In genomic region chr12:31479516-31480210, GRCh38 we compare ENCODE assay signal across 23 cellular contexts.
DNase-seq lines count a peak whose midpoint lies in the region; ATAC-seq, FAIRE-seq and TF ChIP-seq lines count a peak whose summit lies in the region.
"Had no signal": no experiment of that assay in that cellular context is flagged by ENCODE, and none has a peak within 500 bp of the region (broad histone marks: within the 10 kb centered on the region; RNA-seq: fewer than 3 reads in every experiment).

No MANE protein-coding gene starts in this region.

- H4K20me1 ChIP-seq in HepG2 (ENCODE audit: insufficient read depth, low read length) (no peaks in the 10 kb centered on the region), GM23248 (ENCODE audit: insufficient read depth) (no peaks in the 10 kb centered on the region), PC-9 (ENCODE audit: insufficient read depth) (no peaks in the 10 kb centered on the region)

- H3K4me2 ChIP-seq in HepG2 (ENCODE audit: low read depth, low read length) (no peak overlapping the region), GM23248 (ENCODE audit: unreplicated experiment) (no peak overlapping the region), PC-9 (no peak overlapping the region)

- H3K4me3 ChIP-seq in HepG2 (replicated peaks in 1 of 3; ENCODE audit: insufficient read depth in 1 of 3, low read depth in 2 of 3, low read length in 3 of 3) (no peak overlapping the region), right lobe of liver (no peak overlapping the region), GM23248 (no peak overlapping the region), PC-9 (no peak overlapping the region)
- H3K4me3 ChIP-seq: lung, uterus had no signal

- ATAC-seq in HepG2 = no peak
- ATAC-seq in right lobe of liver = no peak
- ATAC-seq in HG03103 (IDR thresholded peaks at IDR 0.05; ENCODE audit: low read depth, unreplicated experiment) = peak; percentile 43
- ATAC-seq in activated B cell treated with CpG ODN at 0.5 μM for 24 hours (ENCODE audit: low read depth) = peak; percentile 68
- no peak for ATAC-seq in activated T-cell treated with anti-CD3 and anti-CD28 coated beads, Interleukin-2, amount 50 U/mL, for 4 hours

- no peak for TF ChIP-seq RAD21 in HepG2 (CRISPR knock-in tag; IDR thresholded peaks at IDR 0.05)

- WGBS in HepG2 (ENCODE audit: low lambda C conversion rate) = 97% methylated on average over 5 of the region's 5 CpGs
- WGBS in right lobe of liver (ENCODE audit: insufficient coverage, low coverage, low lambda C conversion rate, missing lambda C conversion rate) = 75% methylated on average over 5 of the region's 5 CpGs
- 78 to 81% methylated on average over 5 of the region's 5 CpGs for WGBS in GM23248 (ENCODE audit: low coverage in 1 of 2, low lambda C conversion rate in 2 of 2, missing lambda C conversion rate in 2 of 2), 2 experiments

- in situ Hi-C loops in HepG2 (cut with HindIII; ENCODE audit: extremely low pct_ligation_motif_present, low pct_unique_long_range_greater_than_20kb) = no loop called here
- in situ Hi-C loops in GM23248 (cut with MboI) = no loop called here

- H3F3A ChIP-seq in GM23248 (ENCODE audit: insufficient read depth) = 0 out of 2 replicates have a peak, but pooled peaks cover 7% of the 10 kb centered on the region
- H3F3A ChIP-seq in PC-9 (ENCODE audit: insufficient read depth, low read depth) = no peaks in the 10 kb centered on the region

- intact Hi-C loops in HepG2 (cut with micrococcal nuclease; ENCODE audit: unreplicated experiment) = no loop called here
- intact Hi-C loops in right lobe of liver (cut with DNase I) = no loop called here
- intact Hi-C loops in activated B cell treated with CpG ODN at 0.5 μM for 24 hours (cut with micrococcal nuclease) = loop anchor here (2.0 to 5.0 kb wide), 3 partner anchors 15 to 158 kb away; no protein-coding TSS in a partner anchor
- intact Hi-C loops in PC-9 (cut with micrococcal nuclease; ENCODE audit: unreplicated experiment) = no loop called here

- peaks cover 2% of the 10 kb centered on the region for H3K9me3 Mint-ChIP-seq in activated B cell treated with CpG ODN at 0.5 μM for 24 hours
- no peaks in the 10 kb centered on the region for H3K9me3 Mint-ChIP-seq in activated T-cell treated with anti-CD3 and anti-CD28 coated beads, Interleukin-2, amount 50 U/mL, for 4 hours
- H3K9me3 Mint-ChIP-seq: activated naive CD4-positive, alpha-beta T cell treated with anti-CD3 and anti-CD28 coated beads, Interleukin-2, amount 50 U/mL, for 24 hours; central memory CD8-positive, alpha-beta T cell had no signal

- no peak for TF ChIP-seq POLR2A in HepG2 (IDR thresholded peaks at IDR 0.05; ENCODE audit: insufficient read depth in 1 of 2, low read depth in 2 of 2, low read length in 2 of 2)
- TF ChIP-seq POLR2A in right lobe of liver (IDR thresholded peaks at IDR 0.05) = no peak

- no peak for FAIRE-seq in HepG2 (lab: Jason Lieb, UNC)
- FAIRE-seq: D721Med, kidney had no signal

- H3K27ac ChIP-seq in HepG2 (ENCODE audit: extremely low read length, insufficient read depth, low read length) (no peak overlapping the region), right lobe of liver (peak overlapping the region in 1 of 3 donors; percentile 29), GM23248 (no peak overlapping the region), PC-9 (no peak overlapping the region)
- H3K27ac ChIP-seq: C4-2B, RWPE1, uterus had no signal

- no peak overlapping the region for H3K9ac ChIP-seq in HepG2 (ENCODE audit: insufficient read depth, low read depth, low read length)
- H3K9ac ChIP-seq in GM23248 = no peak overlapping the region

- H3K79me2 ChIP-seq in HepG2 (ENCODE audit: insufficient read depth, low read length) (no peaks in the 10 kb centered on the region), GM23248 (ENCODE audit: insufficient read depth) (0 out of 2 replicates have a peak, but pooled peaks cover 16% of the 10 kb centered on the region), PC-9 (ENCODE audit: low read depth) (no peaks in the 10 kb centered on the region)

- H3K36me3 ChIP-seq in HepG2 (replicated peaks in 1 of 2; ENCODE audit: control insufficient read depth in 1 of 2, insufficient read depth in 2 of 2, low read length in 2 of 2) (peaks cover 4 to 11% of the 10 kb centered on the region in 2 experiments; a peak in 3 of 5 replicates), right lobe of liver (no peaks in the 10 kb centered on the region), GM23248 (ENCODE audit: low read depth) (no peaks in the 10 kb centered on the region; the same call in 1 of the 2 replicates), PC-9 (ENCODE audit: low read depth) (no peaks in the 10 kb centered on the region)
- H3K36me3 ChIP-seq: uterus had no signal

- peak overlapping the region; percentile 21 for H3K27ac Mint-ChIP-seq in activated B cell treated with CpG ODN at 0.5 μM for 24 hours
- H3K27ac Mint-ChIP-seq: activated naive CD4-positive, alpha-beta T cell treated with anti-CD3 and anti-CD28 coated beads, Interleukin-2, amount 50 U/mL, for 24 hours had no signal

- H3K4me1 ChIP-seq in HepG2 (ENCODE audit: insufficient read depth, low read length) = peaks cover 40% of the 10 kb centered on the region
- H3K4me1 ChIP-seq in right lobe of liver = peaks cover 0 to 37% (median 17%) of the 10 kb centered on the region in 4 donors
- H3K4me1 ChIP-seq in GM23248 (ENCODE audit: insufficient read depth) = no peaks in the 10 kb centered on the region
- no peaks in the 10 kb centered on the region for H3K4me1 ChIP-seq in PC-9 (replicated peaks; ENCODE audit: insufficient read depth)
- H3K4me1 ChIP-seq: uterus had no signal

- BruUV-seq in HepG2 (replicated peaks; lab: Mats Ljungman, UMichigan) = TSS peak; percentile 37
- BruUV-seq in PC-9 (replicated peaks; lab: Mats Ljungman, UMichigan) = no TSS peak

- H3K9me3 ChIP-seq in HepG2 (ENCODE audit: low read length) (no peaks in the 10 kb centered on the region), right lobe of liver (no peaks in the 10 kb centered on the region), GM23248 (ENCODE audit: low read depth) (no peaks in the 10 kb centered on the region), PC-9 (ENCODE audit: insufficient read depth, low read depth) (no peaks in the 10 kb centered on the region)
- H3K9me3 ChIP-seq: uterus had no signal

- H3K36me3 Mint-ChIP-seq in activated B cell treated with CpG ODN at 0.5 μM for 24 hours (ENCODE audit: low read depth) = peaks cover 59% of the 10 kb centered on the region
- H3K36me3 Mint-ChIP-seq in activated T-cell treated with anti-CD3 and anti-CD28 coated beads, Interleukin-2, amount 50 U/mL, for 4 hours (ENCODE audit: insufficient read depth) = no peaks in the 10 kb centered on the region
- H3K36me3 Mint-ChIP-seq: activated naive CD4-positive, alpha-beta T cell treated with anti-CD3 and anti-CD28 coated beads, Interleukin-2, amount 50 U/mL, for 24 hours had no signal

- DNase-seq in HepG2 (ENCODE audit: low spot score) = no peak
- no peak for DNase-seq in right lobe of liver
- no peak for DNase-seq in activated B cell treated with CpG ODN at 0.5 μM for 24 hours
- DNase-seq in GM23248 = no peak
- no peak for DNase-seq in PC-9
- DNase-seq in activated T-cell treated with anti-CD3 and anti-CD28 coated beads, Interleukin-2, amount 50 U/mL, for 4 hours = no peak
- DNase-seq in activated CD4-positive, alpha-beta T cell treated with anti-CD3 and anti-CD28 coated beads, Interleukin-2, amount 50 U/mL, for 4 hours = no peak
- DNase-seq: activated CD4-positive, alpha-beta T cell treated with anti-CD3 and anti-CD28 coated beads for 1 hour; aorta; erythroblast; foreskin melanocyte; kidney; MM.1S; NCI-H187; NCI-H226; uterus had no signal

- H3K27me3 Mint-ChIP-seq in activated B cell treated with CpG ODN at 0.5 μM for 24 hours = no peaks in the 10 kb centered on the region
- peaks cover 6% of the 10 kb centered on the region for H3K27me3 Mint-ChIP-seq in activated T-cell treated with anti-CD3 and anti-CD28 coated beads, Interleukin-2, amount 50 U/mL, for 4 hours (ENCODE audit: low read depth)
- H3K27me3 Mint-ChIP-seq: activated naive CD4-positive, alpha-beta T cell treated with anti-CD3 and anti-CD28 coated beads, Interleukin-2, amount 50 U/mL, for 24 hours had no signal

- CTCF ChIA-PET in HepG2 (lab: Yijun Ruan, JAX; ENCODE audit: low intra/inter-chr PET ratio, low total read pairs) = no interaction called here
- CTCF ChIA-PET in activated B cell treated with CpG ODN at 0.5 μM for 24 hours (lab: Charles Lee) = no interaction called here
- CTCF ChIA-PET in PC-9 (lab: Charles Lee) = no interaction called here

- no peak for TF ChIP-seq CTCF in HepG2 (CRISPR knock-in tag; IDR thresholded peaks at IDR 0.05)
- no peak for TF ChIP-seq CTCF in right lobe of liver (IDR thresholded peaks at IDR 0.05)
- no peak for TF ChIP-seq CTCF in activated B cell treated with CpG ODN at 0.5 μM for 24 hours (IDR thresholded peaks at IDR 0.05)
- TF ChIP-seq CTCF in PC-9 (conservative IDR thresholded peaks at IDR 0.05) = no peak

- no peak overlapping the region for H3K4me3 Mint-ChIP-seq in activated B cell treated with CpG ODN at 0.5 μM for 24 hours
- H3K4me3 Mint-ChIP-seq in activated T-cell treated with anti-CD3 and anti-CD28 coated beads, Interleukin-2, amount 50 U/mL, for 4 hours = no peak overlapping the region
- H3K4me3 Mint-ChIP-seq: activated naive CD4-positive, alpha-beta T cell treated with anti-CD3 and anti-CD28 coated beads, Interleukin-2, amount 50 U/mL, for 24 hours; central memory CD8-positive, alpha-beta T cell had no signal

- peaks cover 68% of the 10 kb centered on the region for H3K4me1 Mint-ChIP-seq in activated B cell treated with CpG ODN at 0.5 μM for 24 hours
- H3K4me1 Mint-ChIP-seq in activated T-cell treated with anti-CD3 and anti-CD28 coated beads, Interleukin-2, amount 50 U/mL, for 4 hours (ENCODE audit: low read depth) = no peaks in the 10 kb centered on the region
- H3K4me1 Mint-ChIP-seq: activated naive CD4-positive, alpha-beta T cell treated with anti-CD3 and anti-CD28 coated beads, Interleukin-2, amount 50 U/mL, for 24 hours; central memory CD8-positive, alpha-beta T cell had no signal

- H3K9me2 ChIP-seq in GM23248 (ENCODE audit: insufficient read depth) (no peaks in the 10 kb centered on the region), PC-9 (ENCODE audit: insufficient read depth) (no peaks in the 10 kb centered on the region)

- POLR2A ChIA-PET in HepG2 (lab: Yijun Ruan, JAX) = no interaction called here
- POLR2A ChIA-PET in activated B cell treated with CpG ODN at 0.5 μM for 24 hours (lab: Charles Lee) = no interaction called here
- POLR2A ChIA-PET in PC-9 (lab: Charles Lee; ENCODE audit: unreplicated experiment) = interaction anchor here (0.6 kb wide), 1 partner anchor 71 kb away, joined by 10 read pairs; no protein-coding TSS in a partner anchor

- TF ChIP-seq EP300 in HepG2 (IDR thresholded peaks at IDR 0.05; ENCODE audit: low read depth in 2 of 2, low read length in 2 of 2) (no peak), HepG2 (CRISPR knock-in tag; IDR thresholded peaks at IDR 0.05; ENCODE audit: borderline replicate concordance) (no peak)

- no peak overlapping the region for H2AFZ ChIP-seq in HepG2 (ENCODE audit: low read length)
- H2AFZ ChIP-seq in GM23248 = no peak overlapping the region
- no peak overlapping the region for H2AFZ ChIP-seq in PC-9

- H3K27me3 ChIP-seq in HepG2 (ENCODE audit: control insufficient read depth in 1 of 2, insufficient read depth in 2 of 2, low read length in 2 of 2) = no peaks in the 10 kb centered on the region
- H3K27me3 ChIP-seq in right lobe of liver = no peaks in the 10 kb centered on the region
- H3K27me3 ChIP-seq in GM23248 (replicated peaks; ENCODE audit: insufficient read depth) = no peaks in the 10 kb centered on the region
- no peaks in the 10 kb centered on the region for H3K27me3 ChIP-seq in PC-9 (ENCODE audit: insufficient read depth, low read depth)
- H3K27me3 ChIP-seq: uterus had no signal

Comparison
In these comparisons a context has a peak if more than half of its experiments do, and no peak if none do; other contexts are left out.
1. ATAC-seq: peak in HG03103 (single experiment) and activated B cell treated with CpG ODN at 0.5 μM for 24 hours (single experiment); none in HepG2 (single experiment), right lobe of liver (0 of 4) and activated T-cell treated with anti-CD3 and anti-CD28 coated beads, Interleukin-2, amount 50 U/mL, for 4 hours (0 of 2).